ENCODE assay signal across 15 cellular contexts in the genomic region with DNA sequence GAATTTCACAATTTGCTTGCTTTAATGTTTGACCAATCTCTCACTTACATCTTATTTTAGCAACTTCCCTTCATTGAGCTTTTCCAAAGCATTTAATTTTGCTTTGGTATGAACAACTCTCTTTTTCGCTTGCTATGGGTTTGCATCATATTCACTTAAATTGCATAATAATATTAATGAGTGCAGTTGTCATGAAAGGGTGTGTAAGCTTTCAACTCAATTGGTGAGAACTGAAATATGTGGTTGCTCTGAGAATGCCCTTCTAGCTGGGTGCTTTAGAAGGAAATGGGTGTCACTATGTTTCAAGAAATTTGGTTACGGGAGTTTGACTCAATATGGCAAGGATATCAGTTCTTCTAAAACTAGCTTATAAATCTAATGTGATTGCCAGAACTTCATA.
"Had no signal": no experiment of that assay in that cellular context is flagged by ENCODE, and none has a peak within 500 bp of the region (broad histone marks: within the 10 kb centered on the region; RNA-seq: fewer than 3 reads in every experiment).

No MANE protein-coding gene starts in this region.

- DNase-seq: activated CD4-positive, alpha-beta memory T cell treated with anti-CD3 and anti-CD28 coated beads, Interleukin-2, amount 10 ng/mL, durations not matched to agents 7 days and 5 days; activated CD4-positive, alpha-beta T cell treated with anti-CD3 and anti-CD28 coated beads for 36 hours; activated gamma-delta T cell; activated naive CD8-positive, alpha-beta T cell treated with anti-CD3 and anti-CD28 coated beads for 36 hours; activated T-cell treated with anti-CD3 and anti-CD28 coated beads, Interleukin-2, amount 50 U/mL, for 48 hours; anterior cingulate cortex; dorsolateral prefrontal cortex; foreskin fibroblast; head of caudate nucleus; psoas muscle; stimulated activated CD4-positive, alpha-beta T cell treated with anti-CD3 and anti-CD28 coated beads, Interleukin-2, amount 100 ng/mL, for 48 hours; stimulated activated naive CD4-positive, alpha-beta T cell treated with Interleukin-2 at 50 U/mL for 16 hours; trophoblast cell; WERI-Rb-1 had no signal

- H3K27me3 ChIP-seq: breast epithelium, dorsolateral prefrontal cortex had no signal

- H3K4me3 ChIP-seq: breast epithelium, dorsolateral prefrontal cortex, psoas muscle had no signal

- ATAC-seq: activated CD4-positive, alpha-beta T cell treated with anti-CD3 and anti-CD28 coated beads for 36 hours; psoas muscle had no signal

- H3K4me1 ChIP-seq: breast epithelium, psoas muscle had no signal

- H3K27ac ChIP-seq: breast epithelium, dorsolateral prefrontal cortex, psoas muscle, WERI-Rb-1 had no signal

- H3K36me3 ChIP-seq: breast epithelium, WERI-Rb-1 had no signal

- H3K9me3 ChIP-seq: breast epithelium, psoas muscle had no signal
